In genomic region chr6:149176971-149177667, GRCh38 we compare ENCODE assay signal across 1 cellular context.
A peak's percentile ranks its signal among the peaks of the same experiment; 100 is the strongest.
TF ChIP-seq lines count a peak whose summit lies in the region.

No MANE protein-coding gene starts in this region.

TF ChIP-seq in HepG2, 621 proteins besides CTCF, POLR2A, EP300 and RAD21 (continued from another document and continues in another):
- TF ChIP-seq KAT7 (CRISPR knock-in tag; IDR thresholded peaks at IDR 0.05; ENCODE audit: borderline replicate concordance) (no peak), SRSF9 (IDR thresholded peaks at IDR 0.05; ENCODE audit: borderline replicate concordance, insufficient read depth, low read depth, low read length, poor library complexity, severe bottlenecking) (no peak), IRF2 (CRISPR knock-in tag; IDR thresholded peaks at IDR 0.05) (peak; percentile 87), ZNF790 (CRISPR knock-in tag; IDR thresholded peaks at IDR 0.05; ENCODE audit: borderline replicate concordance) (no peak), SRY (CRISPR knock-in tag; IDR thresholded peaks at IDR 0.05) (no peak), ZFP1 (CRISPR knock-in tag; IDR thresholded peaks at IDR 0.05) (peak; percentile 23; the same call in 1 of the 2 replicates), RELA (CRISPR knock-in tag; IDR thresholded peaks at IDR 0.05) (no peak), PCBP1 (IDR thresholded peaks at IDR 0.05; ENCODE audit: borderline replicate concordance, low read depth, low read length) (no peak), ZNF660 (CRISPR knock-in tag; IDR thresholded peaks at IDR 0.05; ENCODE audit: borderline replicate concordance, low read depth) (no peak), ZNF782 (CRISPR knock-in tag; IDR thresholded peaks at IDR 0.05; ENCODE audit: borderline replicate concordance) (no peak), NFKBIZ (CRISPR knock-in tag; IDR thresholded peaks at IDR 0.05) (peak; percentile 73; the same call in 1 of the 2 replicates), MATR3 (CRISPR knock-in tag; IDR thresholded peaks at IDR 0.05) (no peak), ZNF768 (CRISPR knock-in tag; IDR thresholded peaks at IDR 0.05) (no peak), MAX (IDR thresholded peaks at IDR 0.05) (peak; percentile 49), CENPT (CRISPR knock-in tag; IDR thresholded peaks at IDR 0.05; ENCODE audit: low read depth) (no peak), TFAP4 (IDR thresholded peaks at IDR 0.05; ENCODE audit: borderline replicate concordance, low read depth) (peak; percentile 97), HIVEP1 (CRISPR knock-in tag; IDR thresholded peaks at IDR 0.05) (no peak), ZNF891 (CRISPR knock-in tag; IDR thresholded peaks at IDR 0.05) (no peak), JDP2 (CRISPR knock-in tag; IDR thresholded peaks at IDR 0.05; ENCODE audit: borderline replicate concordance) (peak; percentile 34; the same call in 1 of the 2 replicates), ELK4 (CRISPR knock-in tag; IDR thresholded peaks at IDR 0.05; ENCODE audit: borderline replicate concordance) (no peak), ZFY (CRISPR knock-in tag; IDR thresholded peaks at IDR 0.05) (no peak), RBM39 (IDR thresholded peaks at IDR 0.05; ENCODE audit: low read depth, low read length, poor library complexity, severe bottlenecking) (no peak), ZFP90 (CRISPR knock-in tag; IDR thresholded peaks at IDR 0.05; ENCODE audit: borderline replicate concordance) (no peak; the same call in 1 of the 2 replicates), TBL1XR1 (IDR thresholded peaks at IDR 0.05; ENCODE audit: borderline replicate concordance, low read length, partially characterized antibody) (no peak), ARNTL (CRISPR knock-in tag; IDR thresholded peaks at IDR 0.05) (0 out of 2 replicates have a peak, but pooled peaks have one; percentile 22), HDAC1 (CRISPR knock-in tag; IDR thresholded peaks at IDR 0.05) (peak; percentile 89), ZNF382 (CRISPR knock-in tag; IDR thresholded peaks at IDR 0.05; ENCODE audit: borderline replicate concordance) (no peak), DR1 (CRISPR knock-in tag; IDR thresholded peaks at IDR 0.05) (no peak), DDIT3 (CRISPR knock-in tag; IDR thresholded peaks at IDR 0.05) (no peak), MXD4 (CRISPR knock-in tag; IDR thresholded peaks at IDR 0.05) (0 out of 2 replicates have a peak, but pooled peaks have one; percentile 21), AKNA (CRISPR knock-in tag; IDR thresholded peaks at IDR 0.05; ENCODE audit: borderline replicate concordance) (no peak), FOXK2 (IDR thresholded peaks at IDR 0.05) (no peak), ZNF775 (CRISPR knock-in tag; IDR thresholded peaks at IDR 0.05; ENCODE audit: borderline replicate concordance) (no peak), ZNF362 (CRISPR knock-in tag; IDR thresholded peaks at IDR 0.05; ENCODE audit: borderline replicate concordance) (peak; percentile 94), ZNF569 (CRISPR knock-in tag; IDR thresholded peaks at IDR 0.05; ENCODE audit: borderline replicate concordance) (no peak), NFE2 (CRISPR knock-in tag; IDR thresholded peaks at IDR 0.05) (no peak)
- TF ChIP-seq, protein P1, sequence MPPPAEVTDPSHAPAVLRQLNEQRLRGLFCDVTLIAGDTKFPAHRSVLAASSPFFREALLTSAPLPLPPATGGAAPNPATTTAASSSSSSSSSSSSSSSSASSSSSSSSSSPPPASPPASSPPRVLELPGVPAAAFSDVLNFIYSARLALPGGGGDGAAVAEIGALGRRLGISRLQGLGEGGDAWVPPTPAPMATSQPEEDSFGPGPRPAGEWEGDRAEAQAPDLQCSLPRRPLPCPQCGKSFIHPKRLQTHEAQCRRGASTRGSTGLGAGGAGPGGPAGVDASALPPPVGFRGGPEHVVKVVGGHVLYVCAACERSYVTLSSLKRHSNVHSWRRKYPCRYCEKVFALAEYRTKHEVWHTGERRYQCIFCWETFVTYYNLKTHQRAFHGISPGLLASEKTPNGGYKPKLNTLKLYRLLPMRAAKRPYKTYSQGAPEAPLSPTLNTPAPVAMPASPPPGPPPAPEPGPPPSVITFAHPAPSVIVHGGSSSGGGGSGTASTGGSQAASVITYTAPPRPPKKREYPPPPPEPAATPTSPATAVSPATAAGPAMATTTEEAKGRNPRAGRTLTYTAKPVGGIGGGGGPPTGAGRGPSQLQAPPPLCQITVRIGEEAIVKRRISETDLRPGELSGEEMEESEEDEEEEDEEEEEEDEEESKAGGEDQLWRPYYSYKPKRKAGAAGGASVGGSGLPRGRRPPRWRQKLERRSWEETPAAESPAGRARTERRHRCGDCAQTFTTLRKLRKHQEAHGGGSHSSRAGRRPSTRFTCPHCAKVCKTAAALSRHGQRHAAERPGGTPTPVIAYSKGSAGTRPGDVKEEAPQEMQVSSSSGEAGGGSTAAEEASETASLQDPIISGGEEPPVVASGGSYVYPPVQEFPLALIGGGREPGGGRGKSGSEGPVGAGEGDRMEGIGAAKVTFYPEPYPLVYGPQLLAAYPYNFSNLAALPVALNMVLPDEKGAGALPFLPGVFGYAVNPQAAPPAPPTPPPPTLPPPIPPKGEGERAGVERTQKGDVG (CRISPR knock-in tag; IDR thresholded peaks at IDR 0.05; ENCODE audit: borderline replicate concordance): no peak
- TF ChIP-seq, protein P2, sequence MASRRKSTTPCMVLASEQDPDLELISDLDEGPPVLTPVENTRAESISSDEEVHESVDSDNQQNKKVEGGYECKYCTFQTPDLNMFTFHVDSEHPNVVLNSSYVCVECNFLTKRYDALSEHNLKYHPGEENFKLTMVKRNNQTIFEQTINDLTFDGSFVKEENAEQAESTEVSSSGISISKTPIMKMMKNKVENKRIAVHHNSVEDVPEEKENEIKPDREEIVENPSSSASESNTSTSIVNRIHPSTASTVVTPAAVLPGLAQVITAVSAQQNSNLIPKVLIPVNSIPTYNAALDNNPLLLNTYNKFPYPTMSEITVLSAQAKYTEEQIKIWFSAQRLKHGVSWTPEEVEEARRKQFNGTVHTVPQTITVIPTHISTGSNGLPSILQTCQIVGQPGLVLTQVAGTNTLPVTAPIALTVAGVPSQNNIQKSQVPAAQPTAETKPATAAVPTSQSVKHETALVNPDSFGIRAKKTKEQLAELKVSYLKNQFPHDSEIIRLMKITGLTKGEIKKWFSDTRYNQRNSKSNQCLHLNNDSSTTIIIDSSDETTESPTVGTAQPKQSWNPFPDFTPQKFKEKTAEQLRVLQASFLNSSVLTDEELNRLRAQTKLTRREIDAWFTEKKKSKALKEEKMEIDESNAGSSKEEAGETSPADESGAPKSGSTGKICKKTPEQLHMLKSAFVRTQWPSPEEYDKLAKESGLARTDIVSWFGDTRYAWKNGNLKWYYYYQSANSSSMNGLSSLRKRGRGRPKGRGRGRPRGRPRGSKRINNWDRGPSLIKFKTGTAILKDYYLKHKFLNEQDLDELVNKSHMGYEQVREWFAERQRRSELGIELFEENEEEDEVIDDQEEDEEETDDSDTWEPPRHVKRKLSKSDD (CRISPR knock-in tag; IDR thresholded peaks at IDR 0.05; ENCODE audit: low read depth): no peak
- TF ChIP-seq, protein P3, sequence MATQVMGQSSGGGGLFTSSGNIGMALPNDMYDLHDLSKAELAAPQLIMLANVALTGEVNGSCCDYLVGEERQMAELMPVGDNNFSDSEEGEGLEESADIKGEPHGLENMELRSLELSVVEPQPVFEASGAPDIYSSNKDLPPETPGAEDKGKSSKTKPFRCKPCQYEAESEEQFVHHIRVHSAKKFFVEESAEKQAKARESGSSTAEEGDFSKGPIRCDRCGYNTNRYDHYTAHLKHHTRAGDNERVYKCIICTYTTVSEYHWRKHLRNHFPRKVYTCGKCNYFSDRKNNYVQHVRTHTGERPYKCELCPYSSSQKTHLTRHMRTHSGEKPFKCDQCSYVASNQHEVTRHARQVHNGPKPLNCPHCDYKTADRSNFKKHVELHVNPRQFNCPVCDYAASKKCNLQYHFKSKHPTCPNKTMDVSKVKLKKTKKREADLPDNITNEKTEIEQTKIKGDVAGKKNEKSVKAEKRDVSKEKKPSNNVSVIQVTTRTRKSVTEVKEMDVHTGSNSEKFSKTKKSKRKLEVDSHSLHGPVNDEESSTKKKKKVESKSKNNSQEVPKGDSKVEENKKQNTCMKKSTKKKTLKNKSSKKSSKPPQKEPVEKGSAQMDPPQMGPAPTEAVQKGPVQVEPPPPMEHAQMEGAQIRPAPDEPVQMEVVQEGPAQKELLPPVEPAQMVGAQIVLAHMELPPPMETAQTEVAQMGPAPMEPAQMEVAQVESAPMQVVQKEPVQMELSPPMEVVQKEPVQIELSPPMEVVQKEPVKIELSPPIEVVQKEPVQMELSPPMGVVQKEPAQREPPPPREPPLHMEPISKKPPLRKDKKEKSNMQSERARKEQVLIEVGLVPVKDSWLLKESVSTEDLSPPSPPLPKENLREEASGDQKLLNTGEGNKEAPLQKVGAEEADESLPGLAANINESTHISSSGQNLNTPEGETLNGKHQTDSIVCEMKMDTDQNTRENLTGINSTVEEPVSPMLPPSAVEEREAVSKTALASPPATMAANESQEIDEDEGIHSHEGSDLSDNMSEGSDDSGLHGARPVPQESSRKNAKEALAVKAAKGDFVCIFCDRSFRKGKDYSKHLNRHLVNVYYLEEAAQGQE (IDR thresholded peaks at IDR 0.05; ENCODE audit: borderline replicate concordance in 1 of 2, low read depth in 1 of 2, low read length in 2 of 2): peak in 1 of 2 experiments; percentile 74; a peak in 1 of 4 replicates
- TF ChIP-seq, protein P4, sequence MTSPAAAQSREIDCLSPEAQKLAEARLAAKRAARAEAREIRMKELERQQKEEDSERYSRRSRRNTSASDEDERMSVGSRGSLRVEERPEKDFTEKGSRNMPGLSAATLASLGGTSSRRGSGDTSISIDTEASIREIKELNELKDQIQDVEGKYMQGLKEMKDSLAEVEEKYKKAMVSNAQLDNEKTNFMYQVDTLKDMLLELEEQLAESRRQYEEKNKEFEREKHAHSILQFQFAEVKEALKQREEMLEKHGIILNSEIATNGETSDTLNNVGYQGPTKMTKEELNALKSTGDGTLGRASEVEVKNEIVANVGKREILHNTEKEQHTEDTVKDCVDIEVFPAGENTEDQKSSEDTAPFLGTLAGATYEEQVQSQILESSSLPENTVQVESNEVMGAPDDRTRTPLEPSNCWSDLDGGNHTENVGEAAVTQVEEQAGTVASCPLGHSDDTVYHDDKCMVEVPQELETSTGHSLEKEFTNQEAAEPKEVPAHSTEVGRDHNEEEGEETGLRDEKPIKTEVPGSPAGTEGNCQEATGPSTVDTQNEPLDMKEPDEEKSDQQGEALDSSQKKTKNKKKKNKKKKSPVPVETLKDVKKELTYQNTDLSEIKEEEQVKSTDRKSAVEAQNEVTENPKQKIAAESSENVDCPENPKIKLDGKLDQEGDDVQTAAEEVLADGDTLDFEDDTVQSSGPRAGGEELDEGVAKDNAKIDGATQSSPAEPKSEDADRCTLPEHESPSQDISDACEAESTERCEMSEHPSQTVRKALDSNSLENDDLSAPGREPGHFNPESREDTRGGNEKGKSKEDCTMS (CRISPR knock-in tag; conservative IDR thresholded peaks at IDR 0.05): no peak
